In the genomic region with DNA sequence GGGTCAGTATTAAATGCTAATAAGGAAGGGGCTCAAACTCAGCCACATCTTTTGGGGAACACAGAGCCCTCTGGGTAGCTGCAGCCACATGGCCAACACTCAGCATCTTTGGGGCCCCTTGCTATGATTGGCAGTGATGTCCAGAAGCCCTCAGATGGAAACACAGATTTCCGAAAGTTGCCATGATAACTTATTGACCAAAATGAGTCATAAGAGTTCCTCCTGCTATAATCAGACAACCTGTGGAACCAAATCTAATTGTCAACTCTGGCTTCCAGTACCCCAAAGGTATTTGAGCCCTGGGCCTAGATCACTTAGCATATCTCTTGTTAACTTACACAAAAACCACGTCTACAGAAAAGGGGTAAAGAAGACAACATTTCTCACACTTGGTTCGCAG, we compare ENCODE assay signal across 14 cellular contexts.
DNase-seq lines count a peak whose midpoint lies in the region; ATAC-seq and TF ChIP-seq lines count a peak whose summit lies in the region.
"Had no signal": no experiment of that assay in that cellular context is flagged by ENCODE, and none has a peak within 500 bp of the region (broad histone marks: within the 10 kb centered on the region; RNA-seq: fewer than 3 reads in every experiment).

No MANE protein-coding gene starts in this region.

- peak overlapping the region; percentile 45 for H3K4me3 ChIP-seq in OCI-LY7 (ENCODE audit: low read depth, low read length, poor library complexity, severe bottlenecking)
- H3K4me3 ChIP-seq: adrenal gland had no signal

- peak overlapping the region; percentile 93 for H2AFZ ChIP-seq in OCI-LY7 (ENCODE audit: low read length)

- peaks cover 3% of the 10 kb centered on the region for H3K27me3 Mint-ChIP-seq in activated naive CD8-positive, alpha-beta T cell treated with anti-CD3 and anti-CD28 coated beads, Interleukin-2, amount 50 U/mL, for 24 hours
- no peaks in the 10 kb centered on the region for H3K27me3 Mint-ChIP-seq in natural killer cell treated with Interleukin-12 subunit alpha and Interleukin-12 subunit beta and Interleukin-15 and Interleukin-18, amount 100 ng/mL, for 72 hours
- H3K27me3 Mint-ChIP-seq: type B pancreatic cell had no signal

- H3K27ac ChIP-seq in OCI-LY7 (ENCODE audit: low read depth, low read length, poor library complexity, severe bottlenecking) = peak overlapping the region; percentile 95
- H3K27ac ChIP-seq: adrenal gland, C4-2B, RWPE1 had no signal

- TF ChIP-seq CTCF in OCI-LY7 (conservative IDR thresholded peaks at IDR 0.05; ENCODE audit: low read length) = no peak

- DNase-seq in OCI-LY7 (ENCODE audit: low spot score) (no peak), occipital lobe (lab: John Stamatoyannopoulos, UW) (no peak), HT-29 (ENCODE audit: low spot score) (no peak)
- DNase-seq in activated naive CD8-positive, alpha-beta T cell treated with anti-CD3 and anti-CD28 coated beads, Interleukin-2, amount 50 U/mL, for 24 hours = no peak
- no peak for DNase-seq in natural killer cell treated with Interleukin-12 subunit alpha and Interleukin-12 subunit beta and Interleukin-15 and Interleukin-18, amount 100 ng/mL, for 72 hours (ENCODE audit: low spot score)
- DNase-seq: adrenal gland; naive thymus-derived CD8-positive, alpha-beta T cell; NCI-H2171 treated with DMSO at 0.1 percent for 48 hours had no signal

- H3K9me3 ChIP-seq in OCI-LY7 (ENCODE audit: low read length) = no peaks in the 10 kb centered on the region; the same call in 1 of the 2 replicates
- H3K9me3 ChIP-seq: adrenal gland had no signal

- ATAC-seq in GM18858 (IDR thresholded peaks at IDR 0.05; ENCODE audit: unreplicated experiment) (peak; percentile 33), GM21447 (IDR thresholded peaks at IDR 0.05; ENCODE audit: unreplicated experiment) (peak; percentile 47), HG03060 (IDR thresholded peaks at IDR 0.05; ENCODE audit: low read depth, unreplicated experiment) (peak; percentile 30)
- ATAC-seq in activated naive CD8-positive, alpha-beta T cell treated with anti-CD3 and anti-CD28 coated beads, Interleukin-2, amount 50 U/mL, for 24 hours = no peak
- no peak for ATAC-seq in natural killer cell treated with Interleukin-12 subunit alpha and Interleukin-12 subunit beta and Interleukin-15 and Interleukin-18, amount 100 ng/mL, for 72 hours
- ATAC-seq: naive thymus-derived CD8-positive, alpha-beta T cell had no signal

- POLR2A ChIA-PET in OCI-LY7 (lab: Charles Lee) = interaction anchor here (0.6 to 6.6 kb wide), 21 partner anchors 8 to 589 kb away, joined by 3 to 82 read pairs (median 5); no protein-coding TSS in a partner anchor

- BruUV-seq in OCI-LY7 (replicated peaks; lab: Mats Ljungman, UMichigan) = no TSS peak

- no peaks in the 10 kb centered on the region for H3K9me2 ChIP-seq in OCI-LY7 (ENCODE audit: insufficient read depth, low read length)

- H3K36me3 Mint-ChIP-seq in activated naive CD8-positive, alpha-beta T cell treated with anti-CD3 and anti-CD28 coated beads, Interleukin-2, amount 50 U/mL, for 24 hours (ENCODE audit: low read depth) = no peaks in the 10 kb centered on the region
- no peaks in the 10 kb centered on the region for H3K36me3 Mint-ChIP-seq in natural killer cell treated with Interleukin-12 subunit alpha and Interleukin-12 subunit beta and Interleukin-15 and Interleukin-18, amount 100 ng/mL, for 72 hours
- H3K36me3 Mint-ChIP-seq: naive thymus-derived CD8-positive, alpha-beta T cell; type B pancreatic cell had no signal

- peaks cover 21% of the 10 kb centered on the region for H3K4me1 Mint-ChIP-seq in activated naive CD8-positive, alpha-beta T cell treated with anti-CD3 and anti-CD28 coated beads, Interleukin-2, amount 50 U/mL, for 24 hours
- H3K4me1 Mint-ChIP-seq in natural killer cell treated with Interleukin-12 subunit alpha and Interleukin-12 subunit beta and Interleukin-15 and Interleukin-18, amount 100 ng/mL, for 72 hours (ENCODE audit: low read depth in 2 of 2) = peaks cover 0 to 23% of the 10 kb centered on the region in 2 donors

- no peaks in the 10 kb centered on the region for H4K20me1 ChIP-seq in OCI-LY7 (ENCODE audit: insufficient read depth, low read length)

- peaks cover 73% of the 10 kb centered on the region for H3K4me1 ChIP-seq in OCI-LY7 (ENCODE audit: insufficient read depth, low read length, poor library complexity, severe bottlenecking)
- H3K4me1 ChIP-seq: adrenal gland had no signal

- H3K36me3 ChIP-seq in OCI-LY7 (ENCODE audit: insufficient read depth, low read length) = no peaks in the 10 kb centered on the region
- H3K36me3 ChIP-seq: adrenal gland had no signal

- CTCF ChIA-PET in OCI-LY7 (lab: Charles Lee; ENCODE audit: unreplicated experiment) = interaction anchor here (1.4 to 4.0 kb wide), 3 partner anchors 11 to 193 kb away, joined by 6 to 34 read pairs (median 7); no protein-coding TSS in a partner anchor

- H3K4me2 ChIP-seq in OCI-LY7 (ENCODE audit: low read length) = peak overlapping the region; percentile 66

- no peak overlapping the region for H3K27ac Mint-ChIP-seq in activated naive CD8-positive, alpha-beta T cell treated with anti-CD3 and anti-CD28 coated beads, Interleukin-2, amount 50 U/mL, for 24 hours
- H3K27ac Mint-ChIP-seq in natural killer cell treated with Interleukin-12 subunit alpha and Interleukin-12 subunit beta and Interleukin-15 and Interleukin-18, amount 100 ng/mL, for 72 hours = no peak overlapping the region
- H3K27ac Mint-ChIP-seq: type B pancreatic cell had no signal

- H3K4me3 Mint-ChIP-seq in activated naive CD8-positive, alpha-beta T cell treated with anti-CD3 and anti-CD28 coated beads, Interleukin-2, amount 50 U/mL, for 24 hours = no peak overlapping the region
- no peak overlapping the region for H3K4me3 Mint-ChIP-seq in natural killer cell treated with Interleukin-12 subunit alpha and Interleukin-12 subunit beta and Interleukin-15 and Interleukin-18, amount 100 ng/mL, for 72 hours
- H3K4me3 Mint-ChIP-seq: type B pancreatic cell had no signal

- no peaks in the 10 kb centered on the region for H3K9me3 Mint-ChIP-seq in activated naive CD8-positive, alpha-beta T cell treated with anti-CD3 and anti-CD28 coated beads, Interleukin-2, amount 50 U/mL, for 24 hours
- H3K9me3 Mint-ChIP-seq in natural killer cell treated with Interleukin-12 subunit alpha and Interleukin-12 subunit beta and Interleukin-15 and Interleukin-18, amount 100 ng/mL, for 72 hours = no peaks in the 10 kb centered on the region
- H3K9me3 Mint-ChIP-seq: type B pancreatic cell had no signal

- intact Hi-C loops in OCI-LY7 (cut with micrococcal nuclease; ENCODE audit: unreplicated experiment) = loop anchor here (5.0 to 10.0 kb wide), 7 partner anchors 58 to 647 kb away; partner anchors contain the start of genes RAB5A and SGO1

- no peaks in the 10 kb centered on the region for H3K79me2 ChIP-seq in OCI-LY7 (ENCODE audit: insufficient read depth, low read depth, low read length)

Comparison
In these comparisons a context has a peak if more than half of its experiments do, and no peak if none do; other contexts are left out.
1. ATAC-seq: peak in GM18858 (single experiment), GM21447 (single experiment) and HG03060 (single experiment); none in activated naive CD8-positive, alpha-beta T cell treated with anti-CD3 and anti-CD28 coated beads, Interleukin-2, amount 50 U/mL, for 24 hours (single experiment) and natural killer cell treated with Interleukin-12 subunit alpha and Interleukin-12 subunit beta and Interleukin-15 and Interleukin-18, amount 100 ng/mL, for 72 hours (0 of 2).